1 cellular context compared by ENCODE assay signal in genomic region chr10:29254123-29255046, GRCh38.
A peak's percentile ranks its signal among the peaks of the same experiment; 100 is the strongest.
TF ChIP-seq lines count a peak whose summit lies in the region.

No MANE protein-coding gene starts in this region.

TF ChIP-seq in K562, 482 proteins besides CTCF, POLR2A, EP300 and RAD21 (continued from another document and continues in another):
- TF ChIP-seq JUND (IDR thresholded peaks at IDR 0.05; ENCODE audit: borderline replicate concordance, low read depth, low read length) (peak; percentile 50; the same call in 1 of the 2 replicates), JUND (tag; IDR thresholded peaks at IDR 0.05; ENCODE audit: borderline replicate concordance, low read depth, low read length) (peak; percentile 45; the same call in 1 of the 3 replicates), MED1 (CRISPR knock-in tag; IDR thresholded peaks at IDR 0.05; ENCODE audit: borderline replicate concordance) (no peak), NR1H2 (CRISPR knock-in tag; IDR thresholded peaks at IDR 0.05) (no peak), HDAC6 (IDR thresholded peaks at IDR 0.05; ENCODE audit: low read depth, low read length) (no peak), ZBTB1 (CRISPR knock-in tag; IDR thresholded peaks at IDR 0.05; ENCODE audit: borderline replicate concordance, low read depth) (no peak), FOXJ2 (tag; IDR thresholded peaks at IDR 0.05) (no peak), ZBTB26 (CRISPR knock-in tag; IDR thresholded peaks at IDR 0.05) (peak; percentile 76; the same call in 1 of the 2 replicates), ZNF75A (CRISPR knock-in tag; IDR thresholded peaks at IDR 0.05) (no peak), RBM22 (IDR thresholded peaks at IDR 0.05; ENCODE audit: low read depth, low read length, poor library complexity, severe bottlenecking) (no peak), ID3 (CRISPR knock-in tag; IDR thresholded peaks at IDR 0.05) (no peak), ID3 (tag; IDR thresholded peaks at IDR 0.05) (no peak), HNRNPUL1 (IDR thresholded peaks at IDR 0.05; ENCODE audit: low read length) (no peak), ETV5 (CRISPR knock-in tag; IDR thresholded peaks at IDR 0.05; ENCODE audit: low read depth) (no peak), ZNF263 (CRISPR knock-in tag; IDR thresholded peaks at IDR 0.05; ENCODE audit: borderline replicate concordance) (peak; percentile 76), FOXK2 (conservative IDR thresholded peaks at IDR 0.05 in 1 of 2, IDR thresholded peaks at IDR 0.05 in 1 of 2; ENCODE audit: low read depth in 2 of 2) (no peak), EGR1 (conservative IDR thresholded peaks at IDR 0.05) (no peak), CBFA2T2 (conservative IDR thresholded peaks at IDR 0.05) (0 out of 2 replicates have a peak, but pooled peaks have one; percentile 25), SRF (CRISPR knock-in tag; IDR thresholded peaks at IDR 0.05) (no peak), SFPQ (IDR thresholded peaks at IDR 0.05; ENCODE audit: low read depth, low read length) (no peak), NR3C1 (CRISPR knock-in tag; IDR thresholded peaks at IDR 0.05) (no peak), THRB (CRISPR knock-in tag; conservative IDR thresholded peaks at IDR 0.05) (peak; percentile 67; the same call in 1 of the 2 replicates), MYBL2 (IDR thresholded peaks at IDR 0.05; ENCODE audit: low read depth) (no peak), MYBL2 (CRISPR knock-in tag; IDR thresholded peaks at IDR 0.05; ENCODE audit: borderline replicate concordance) (no peak), ZKSCAN8 (CRISPR knock-in tag; IDR thresholded peaks at IDR 0.05) (no peak), TAF15 (IDR thresholded peaks at IDR 0.05; ENCODE audit: low read depth, low read length) (no peak), BRF1 (IDR thresholded peaks at IDR 0.05; ENCODE audit: borderline replicate concordance, extremely low read depth, insufficient read length) (no peak), PRMT5 (CRISPR knock-in tag; IDR thresholded peaks at IDR 0.05) (no peak), BMI1 (IDR thresholded peaks at IDR 0.05; ENCODE audit: low read length) (no peak), AFF4 (CRISPR knock-in tag; IDR thresholded peaks at IDR 0.05) (no peak), TAL1 (IDR thresholded peaks at IDR 0.05) (peak; percentile 23; the same call in 1 of the 2 replicates), HNRNPH1 (optimal IDR thresholded peaks at IDR 0.05; ENCODE audit: low read depth, low read length) (no peak), ZSCAN29 (IDR thresholded peaks at IDR 0.05) (no peak), ZNF584 (CRISPR knock-in tag; IDR thresholded peaks at IDR 0.05; ENCODE audit: low read depth) (no peak), RREB1 (CRISPR knock-in tag; IDR thresholded peaks at IDR 0.05) (0 out of 2 replicates have a peak, but pooled peaks have one; percentile 39), EHMT2 (IDR thresholded peaks at IDR 0.05) (no peak), ZNF12 (CRISPR knock-in tag; IDR thresholded peaks at IDR 0.05) (no peak), HEY1 (CRISPR knock-in tag; IDR thresholded peaks at IDR 0.05; ENCODE audit: borderline replicate concordance) (no peak), SMAD1 (IDR thresholded peaks at IDR 0.05; ENCODE audit: low read depth, low read length, partially characterized antibody) (no peak), VEZF1 (CRISPR knock-in tag; IDR thresholded peaks at IDR 0.05) (peak; percentile 90), CBX5 (IDR thresholded peaks at IDR 0.05; ENCODE audit: borderline replicate concordance, low read depth) (no peak), ESRRA (IDR thresholded peaks at IDR 0.05; ENCODE audit: borderline replicate concordance, low read depth) (peak; percentile 60; the same call in 1 of the 2 replicates), ZNF197 (CRISPR knock-in tag; IDR thresholded peaks at IDR 0.05; ENCODE audit: low read depth) (no peak), ZNF609 (CRISPR knock-in tag; IDR thresholded peaks at IDR 0.05; ENCODE audit: borderline replicate concordance) (no peak)
